ENCODE assay signal across 8 cellular contexts in genomic region chr16:14529010-14529669, GRCh38.
DNase-seq lines count a peak whose midpoint lies in the region; ATAC-seq, FAIRE-seq and TF ChIP-seq lines count a peak whose summit lies in the region.

No MANE protein-coding gene starts in this region.

- no peak overlapping the region for H2AFZ ChIP-seq in osteoblast (ENCODE audit: low read length)

- ATAC-seq in GM18873 (IDR thresholded peaks at IDR 0.05; ENCODE audit: low FRiP score, unreplicated experiment) = no peak

- TF ChIP-seq CTCF in osteoblast (IDR thresholded peaks at IDR 0.05; ENCODE audit: extremely low read depth, low read depth, low read length) (peak; percentile 81), tibial nerve (IDR thresholded peaks at IDR 0.05) (peak; percentile 50 to 92 (median 63))

- H3K4me3 ChIP-seq in osteoblast (ENCODE audit: insufficient read depth, low read length) = peak overlapping the region; percentile 62
- peak overlapping the region in 1 of 4 donors; percentile 36 for H3K4me3 ChIP-seq in tibial nerve

- H3K4me1 ChIP-seq in osteoblast (ENCODE audit: insufficient read depth, low read length) = peaks cover 22% of the 10 kb centered on the region
- H3K4me1 ChIP-seq in tibial nerve = peaks cover 0 to 33% (median 3%) of the 10 kb centered on the region in 4 donors

- peak overlapping the region; percentile 73 for H3K4me2 ChIP-seq in osteoblast (ENCODE audit: insufficient read depth, low read length)

- peak overlapping the region; percentile 69 for H3K27ac ChIP-seq in osteoblast (ENCODE audit: low read depth, low read length)
- H3K27ac ChIP-seq in tibial nerve = peak overlapping the region in 1 of 4 donors; percentile 52

- H3K9me3 ChIP-seq in osteoblast (ENCODE audit: low read depth, low read length) = no peaks in the 10 kb centered on the region
- no peaks in the 10 kb centered on the region for H3K9me3 ChIP-seq in tibial nerve

- H3K27me3 ChIP-seq in osteoblast (ENCODE audit: insufficient read depth, low read length) = no peaks in the 10 kb centered on the region
- no peaks in the 10 kb centered on the region for H3K27me3 ChIP-seq in tibial nerve

- no peaks in the 10 kb centered on the region for H4K20me1 ChIP-seq in osteoblast (ENCODE audit: insufficient read depth, low read length)

- 15 to 27% methylated on average over 11 of the region's 11 CpGs for WGBS in tibial nerve, 2 donors

- no peaks in the 10 kb centered on the region for H3K79me2 ChIP-seq in osteoblast (ENCODE audit: insufficient read depth, low read length)

- H3K36me3 ChIP-seq in osteoblast (ENCODE audit: insufficient read depth, low read length) (no peaks in the 10 kb centered on the region), tibial nerve (peaks cover 0 to 8% (median 0%) of the 10 kb centered on the region in 3 donors)

- in situ Hi-C loops in G401 (cut with HindIII; ENCODE audit: low sequenced_read_pairs) = no loop called here

- no peak for TF ChIP-seq POLR2A in tibial nerve (IDR thresholded peaks at IDR 0.05)

- FAIRE-seq in RCC 7860 (lab: Jason Lieb, UNC) = peak; percentile 87
- FAIRE-seq in frontal cortex (lab: Jason Lieb, UNC) = peak; percentile 67

- peak in 1 of 2 donors; percentile 87 for TF ChIP-seq EP300 in tibial nerve (IDR thresholded peaks at IDR 0.05)

- peak; percentile 73 for DNase-seq in G401 (ENCODE audit: low spot score)
- peak; percentile 87 for DNase-seq in LHCN-M2 (ENCODE audit: low read depth)
- DNase-seq in RCC 7860 (ENCODE audit: low spot score) = peak; percentile 87
- peak; percentile 72 for DNase-seq in activated effector memory CD4-positive, alpha-beta T cell treated with anti-CD3 and anti-CD28 coated beads, Interleukin-2, amount 50 U/mL, for 16 hours
- DNase-seq in frontal cortex (ENCODE audit: low spot score in 2 of 2) = peak; percentile 63 to 64
- peak; percentile 93 for DNase-seq in osteoblast (ENCODE audit: insufficient read length, low spot score, missing footprints)
- peak; percentile 37 to 81 for DNase-seq in tibial nerve (ENCODE audit: low spot score in 2 of 2)
